In genomic region chr6:2157441-2158127, GRCh38 we compare ENCODE assay signal across 9 cellular contexts.
A peak's percentile ranks its signal among the peaks of the same experiment; 100 is the strongest.
DNase-seq lines count a peak whose midpoint lies in the region; ATAC-seq and TF ChIP-seq lines count a peak whose summit lies in the region.
"Had no signal": no experiment of that assay in that cellular context is flagged by ENCODE, and none has a peak within 500 bp of the region (broad histone marks: within the 10 kb centered on the region; RNA-seq: fewer than 3 reads in every experiment).

No MANE protein-coding gene starts in this region.

- H3K36me3 Mint-ChIP-seq in chondrocyte (ENCODE audit: low read depth), result no peaks in the 10 kb centered on the region
- H3K36me3 Mint-ChIP-seq in H9 (ENCODE audit: insufficient read depth in 1 of 3, low read depth in 3 of 3), result no peaks in the 10 kb centered on the region

- H3K18ac ChIP-seq in H9 (ENCODE audit: insufficient read length, low read depth, low read length), result no peak overlapping the region

- no peaks in the 10 kb centered on the region for H3K36me3 ChIP-seq in WERI-Rb-1

- H2BK20ac ChIP-seq in H9 (ENCODE audit: low read depth, low read length, poor library complexity, severe bottlenecking), result no peak overlapping the region

- ATAC-seq in left cardiac atrium, result peak; percentile 44 to 53
- no peak for ATAC-seq in Right ventricle myocardium superior (ENCODE audit: poor library complexity)

- H4K8ac ChIP-seq in H9 (replicated peaks; ENCODE audit: insufficient read length, low read depth, low read length), result no peak overlapping the region

- H2AFZ ChIP-seq in H9 (ENCODE audit: low read length), result no peak overlapping the region

- H3K4me3 ChIP-seq in WERI-Rb-1 (ENCODE audit: low read depth, low read length), result no peak overlapping the region

- peaks cover 3% of the 10 kb centered on the region; the same call in 1 of the 2 replicates for H3K4me1 ChIP-seq in H9 (ENCODE audit: insufficient read depth, low read length)

- TF ChIP-seq CTCF in chondrocyte (IDR thresholded peaks at IDR 0.05) (no peak), WERI-Rb-1 (IDR thresholded peaks at IDR 0.05; ENCODE audit: low read depth, low read length) (no peak), H9 (conservative IDR thresholded peaks at IDR 0.05) (no peak)

- H3K9me3 Mint-ChIP-seq in chondrocyte (ENCODE audit: low read depth) (no peaks in the 10 kb centered on the region), H9 (no peaks in the 10 kb centered on the region)

- no peaks in the 10 kb centered on the region for H3K23me2 ChIP-seq in H9 (ENCODE audit: insufficient read length, low read depth, low read length, poor library complexity, severe bottlenecking)

- no peaks in the 10 kb centered on the region for H3K79me1 ChIP-seq in H9 (ENCODE audit: insufficient read depth, low read depth, low read length, poor library complexity, severe bottlenecking)

- H3K4ac ChIP-seq in H9 (ENCODE audit: low read depth, low read length), result no peak overlapping the region

- no peak overlapping the region for H3K23ac ChIP-seq in H9 (ENCODE audit: insufficient read length, low read depth, low read length)

- no peak overlapping the region for H3K14ac ChIP-seq in H9 (ENCODE audit: insufficient read depth, low read length)

- no peak overlapping the region for H3K4me2 ChIP-seq in H9 (ENCODE audit: insufficient read depth, insufficient read length, low read length)

- no peak overlapping the region for H3T11ph ChIP-seq in H9 (ENCODE audit: low read length)

- H3K27me3 Mint-ChIP-seq in chondrocyte (ENCODE audit: low read depth), result no peaks in the 10 kb centered on the region
- no peaks in the 10 kb centered on the region for H3K27me3 Mint-ChIP-seq in H9 (ENCODE audit: low read depth)

- WGBS in H9 (ENCODE audit: extremely low coverage, insufficient read length, low lambda C conversion rate), result no CpG with 5 or more reads among the region's 1 CpG

- H2BK15ac ChIP-seq in H9 (ENCODE audit: low read depth, low read length), result no peak overlapping the region

- H3K79me2 ChIP-seq in H9 (ENCODE audit: insufficient read depth, low read length), result no peaks in the 10 kb centered on the region

- no peak overlapping the region for H2BK5ac ChIP-seq in H9 (ENCODE audit: insufficient read length, low read length)

- H3K56ac ChIP-seq in H9 (ENCODE audit: insufficient read length, low read depth, low read length), result no peak overlapping the region

- H3K4me1 Mint-ChIP-seq in chondrocyte (ENCODE audit: low read depth) (peaks cover 50% of the 10 kb centered on the region), H9 (peaks cover 7 to 8% of the 10 kb centered on the region in 2 experiments; a peak in 3 of 4 replicates)

- no peak overlapping the region for H4K91ac ChIP-seq in H9 (ENCODE audit: insufficient read length, low read depth, low read length)

- no peak overlapping the region for H2BK120ac ChIP-seq in H9 (ENCODE audit: low read depth, low read length, poor library complexity, severe bottlenecking)

- H3K27ac Mint-ChIP-seq in chondrocyte (ENCODE audit: unreplicated experiment), result peak overlapping the region; percentile 69
- no peak overlapping the region for H3K27ac Mint-ChIP-seq in H9

- H3K27ac ChIP-seq in WERI-Rb-1, result no peak overlapping the region
- no peak overlapping the region for H3K27ac ChIP-seq in H9 (ENCODE audit: insufficient read length, low read depth, low read length)

- H2AK5ac ChIP-seq in H9 (ENCODE audit: insufficient read length, low read length), result no peak overlapping the region

- intact Hi-C loops in left cardiac atrium (cut with DNase I), result no loop called here
- intact Hi-C loops in Right ventricle myocardium superior (cut with DNase I), result no loop called here

- no peaks in the 10 kb centered on the region for H3K27me3 ChIP-seq in WERI-Rb-1 (ENCODE audit: insufficient read depth, low read depth, severe bottlenecking)
- no peaks in the 10 kb centered on the region for H3K27me3 ChIP-seq in H9 (ENCODE audit: insufficient read depth, low read length)

- no peak overlapping the region for H3K9ac ChIP-seq in H9 (ENCODE audit: extremely low read depth, insufficient read length, low read length)

- H4K20me1 ChIP-seq in H9 (ENCODE audit: control insufficient read depth, insufficient read depth, insufficient read length), result no peaks in the 10 kb centered on the region

- H4K5ac ChIP-seq in H9 (ENCODE audit: insufficient read length, low read depth, low read length), result no peak overlapping the region

- H3K9me3 ChIP-seq in WERI-Rb-1 (ENCODE audit: severe bottlenecking), result no peaks in the 10 kb centered on the region
- H3K9me3 ChIP-seq in H9 (ENCODE audit: control insufficient read depth, low read depth, low read length), result no peaks in the 10 kb centered on the region

- no peak overlapping the region for H2BK12ac ChIP-seq in H9 (ENCODE audit: insufficient read length, low read depth, low read length)

- DNase-seq in left cardiac atrium (no peak), Right ventricle myocardium superior (no peak), HS-5 (ENCODE audit: low read depth) (peak; percentile 89), chondrocyte (ENCODE audit: low spot score) (no peak), stromal cell of bone marrow (ENCODE audit: low read depth) (peak; percentile 62), WERI-Rb-1 (no peak), NCI-H1436 treated with DMSO at 0.1 percent for 48 hours (lab: John Stamatoyannopoulos, UW) (no peak), H9 (no peak)
- DNase-seq: mesendoderm had no signal

- H3K4me3 Mint-ChIP-seq in chondrocyte (ENCODE audit: unreplicated experiment) (no peak overlapping the region), H9 (no peak overlapping the region)

Comparison
In these comparisons a context has a peak if more than half of its experiments do, and no peak if none do; other contexts are left out.
1. DNase-seq: peak in HS-5 (single experiment) and stromal cell of bone marrow (single experiment); none in left cardiac atrium (single experiment), Right ventricle myocardium superior (single experiment), chondrocyte (single experiment), WERI-Rb-1 (single experiment), NCI-H1436 treated with DMSO at 0.1 percent for 48 hours (single experiment) and H9 (single experiment).